ENCODE assay signal across 7 cellular contexts in genomic region chr19:1864480-1865171, GRCh38. TPM values are rescaled to one million over a fixed set of nuclear protein-coding genes. Genes with fewer than 3 reads are reported as not detected.
A peak's percentile ranks its signal among the peaks of the same experiment; 100 is the strongest.
DNase-seq lines count a peak whose midpoint lies in the region; ATAC-seq and TF ChIP-seq lines count a peak whose summit lies in the region.

No MANE protein-coding gene starts in this region.

- H3K27ac Mint-ChIP-seq in activated T-helper 17 cell treated with anti-CD3 and anti-CD28 coated beads, Interleukin-2, amount 50 U/mL, for 72 hours, result peak overlapping the region; percentile 22
- H3K27ac Mint-ChIP-seq in nephron, result peak overlapping the region in 1 of 3 experiments; percentile 38

- TF ChIP-seq CTCF in GM12865 (IDR thresholded peaks at IDR 0.05; ENCODE audit: insufficient read depth, low read depth, low read length, missing control alignments) (peak; percentile 82), nephron (IDR thresholded peaks at IDR 0.05; ENCODE audit: unreplicated experiment in 3 of 3) (peak; percentile 65 to 83 (median 71)), uterus (IDR thresholded peaks at IDR 0.05) (peak; percentile 66 to 78 (median 72))

- H3K9me3 Mint-ChIP-seq in activated T-helper 17 cell treated with anti-CD3 and anti-CD28 coated beads, Interleukin-2, amount 50 U/mL, for 72 hours, result no peaks in the 10 kb centered on the region
- no peaks in the 10 kb centered on the region for H3K9me3 Mint-ChIP-seq in nephron

- no peaks in the 10 kb centered on the region for H3K4me1 Mint-ChIP-seq in activated T-helper 17 cell treated with anti-CD3 and anti-CD28 coated beads, Interleukin-2, amount 50 U/mL, for 72 hours
- H3K4me1 Mint-ChIP-seq in nephron, result peaks cover 14% of the 10 kb centered on the region

- H3K9me3 ChIP-seq in uterus, result no peaks in the 10 kb centered on the region

- H3K4me3 Mint-ChIP-seq in activated T-helper 17 cell treated with anti-CD3 and anti-CD28 coated beads, Interleukin-2, amount 50 U/mL, for 72 hours, result peak overlapping the region; percentile 57
- peak overlapping the region; percentile 75 to 79 (median 78) for H3K4me3 Mint-ChIP-seq in nephron

- H3K4me1 ChIP-seq in uterus, result peaks cover 0 to 23% of the 10 kb centered on the region in 2 donors

- TF ChIP-seq POLR2A in uterus (IDR thresholded peaks at IDR 0.05), result no peak

- intact Hi-C loops in uterus (cut with DNase I; ENCODE audit: low total_unique reads), result no loop called here

- no peaks in the 10 kb centered on the region for H3K27me3 ChIP-seq in uterus

- peak overlapping the region; percentile 83 to 84 for H3K27ac ChIP-seq in uterus

- no peaks in the 10 kb centered on the region for H3K27me3 Mint-ChIP-seq in activated T-helper 17 cell treated with anti-CD3 and anti-CD28 coated beads, Interleukin-2, amount 50 U/mL, for 72 hours
- peaks cover 10% of the 10 kb centered on the region for H3K27me3 Mint-ChIP-seq in nephron (ENCODE audit: low read depth)

- DNase-seq in GM12865 (ENCODE audit: low read depth) (peak; percentile 89), NCI-H774 (lab: John Stamatoyannopoulos, UW) (peak; percentile 53), fibroblast of the conjunctiva (ENCODE audit: low read depth) (peak; percentile 22), uterus (peak in 1 of 2 donors; percentile 78)

- H3K36me3 ChIP-seq in uterus, result no peaks in the 10 kb centered on the region

- ATAC-seq in HG02642 (IDR thresholded peaks at IDR 0.05; ENCODE audit: poor library complexity, unreplicated experiment), result peak; percentile 33
- peak; percentile 44 for ATAC-seq in activated T-helper 17 cell treated with anti-CD3 and anti-CD28 coated beads, Interleukin-2, amount 50 U/mL, for 72 hours (replicated peaks)

- H3K4me3 ChIP-seq in GM12865 (ENCODE audit: low read depth, low read length) (peak overlapping the region; percentile 82), uterus (peak overlapping the region; percentile 64 to 68)

- peaks cover 6% of the 10 kb centered on the region for H3K36me3 Mint-ChIP-seq in activated T-helper 17 cell treated with anti-CD3 and anti-CD28 coated beads, Interleukin-2, amount 50 U/mL, for 72 hours (ENCODE audit: low read depth)
- no peaks in the 10 kb centered on the region for H3K36me3 Mint-ChIP-seq in nephron (ENCODE audit: low read depth)

RNA-seq across cellular contexts. Expression of gene KLF16, which starts 1.2 kb away (rescaled TPM):
- total RNA-seq in activated T-helper 17 cell treated with anti-CD3 and anti-CD28 coated beads, Interleukin-2, amount 50 U/mL, for 72 hours, result 10 to 100 TPM; 16.3 to 32.9 TPM
- total RNA-seq in uterus, result 10 to 100 TPM in 1 of 4 donors, 1 to 10 TPM in 1, under 1 TPM in 1, not detected in 1; 0.26 to 17.7 (median 3.9) TPM

RNA-seq across cellular contexts. Expression of gene REXO1, which starts 16.3 kb away (rescaled TPM):
- total RNA-seq in activated T-helper 17 cell treated with anti-CD3 and anti-CD28 coated beads, Interleukin-2, amount 50 U/mL, for 72 hours, result 10 to 100 TPM; 39.7 to 50.0 TPM
- 10 to 100 TPM in 2 of 4 donors, 1 to 10 TPM in 2; 1.5 to 67.4 (median 25.1) TPM for total RNA-seq in uterus

RNA-seq across cellular contexts. Expression of gene ABHD17A, which starts 20.7 kb away (rescaled TPM):
- total RNA-seq in activated T-helper 17 cell treated with anti-CD3 and anti-CD28 coated beads, Interleukin-2, amount 50 U/mL, for 72 hours, result 100 to 1,000 TPM in 1 of 2 donors, 10 to 100 TPM in 1; 84.4 to 109 TPM
- total RNA-seq in uterus, result 100 to 1,000 TPM in 1 of 4 donors, 10 to 100 TPM in 3; 33.8 to 142 (median 63.7) TPM

RNA-seq across cellular contexts. Expression of gene ADAT3, which starts 40.6 kb away (rescaled TPM):
- 10 to 100 TPM; 11.6 to 12.2 TPM for total RNA-seq in activated T-helper 17 cell treated with anti-CD3 and anti-CD28 coated beads, Interleukin-2, amount 50 U/mL, for 72 hours
- 1 to 10 TPM; 1.0 to 5.5 (median 2.8) TPM for total RNA-seq in uterus

RNA-seq across cellular contexts. Expression of gene SCAMP4, which starts 40.6 kb away (rescaled TPM):
- 10 to 100 TPM; 31.7 to 36.4 TPM for total RNA-seq in activated T-helper 17 cell treated with anti-CD3 and anti-CD28 coated beads, Interleukin-2, amount 50 U/mL, for 72 hours
- total RNA-seq in uterus, result 10 to 100 TPM in 3 of 4 donors, 1 to 10 TPM in 1; 9.5 to 68.9 (median 28.0) TPM
